In genomic region chr18:12828116-12829051, GRCh38 we compare ENCODE assay signal across 24 cellular contexts. TPM values are rescaled to one million over a fixed set of nuclear protein-coding genes. Genes with fewer than 3 reads are reported as not detected.
DNase-seq lines count a peak whose midpoint lies in the region; ATAC-seq, FAIRE-seq and TF ChIP-seq lines count a peak whose summit lies in the region.
"Had no signal": no experiment of that assay in that cellular context is flagged by ENCODE, and none has a peak within 500 bp of the region (broad histone marks: within the 10 kb centered on the region; RNA-seq: fewer than 3 reads in every experiment).

No MANE protein-coding gene starts in this region.

- H3K4me3 ChIP-seq in GM06990 (replicated peaks; ENCODE audit: low read depth, low read length), result no peak overlapping the region
- no peak overlapping the region for H3K4me3 ChIP-seq in MM.1S (ENCODE audit: low read length)
- H3K4me3 ChIP-seq in endothelial cell of umbilical vein (replicated peaks in 1 of 3; ENCODE audit: insufficient read depth in 1 of 3, low read depth in 1 of 3, low read length in 3 of 3), result peak overlapping the region in 1 of 3 experiments; percentile 15
- no peak overlapping the region for H3K4me3 ChIP-seq in WERI-Rb-1 (ENCODE audit: low read depth, low read length)
- H3K4me3 ChIP-seq: heart left ventricle, SJCRH30, tibial artery had no signal

- POLR2A ChIA-PET in activated CD8-positive, alpha-beta T cell treated with anti-CD3 and anti-CD28 coated beads, Interleukin-2, amount 10 ng/mL, durations not matched to agents 7 days and 5 days (lab: Charles Lee), result interaction anchor here (0.6 to 1.4 kb wide), 2 partner anchors 55 to 174 kb away, joined by 3 read pairs; no protein-coding TSS in a partner anchor
- POLR2A ChIA-PET in endothelial cell of umbilical vein (lab: Charles Lee), result interaction anchor here (0.7 kb wide), 1 partner anchor 83 kb away, joined by 5 read pairs; no protein-coding TSS in a partner anchor

- CTCF ChIA-PET in activated CD8-positive, alpha-beta T cell treated with anti-CD3 and anti-CD28 coated beads, Interleukin-2, amount 10 ng/mL, durations not matched to agents 7 days and 5 days (lab: Charles Lee), result interaction anchor here (1.2 kb wide), 1 partner anchor 101 kb away, joined by 4 read pairs; no protein-coding TSS in a partner anchor
- CTCF ChIA-PET in endothelial cell of umbilical vein (lab: Charles Lee), result no interaction called here

- BruUV-seq in endothelial cell of umbilical vein (replicated peaks; lab: Mats Ljungman, UMichigan), result no TSS peak

- H3K4me2 ChIP-seq in MM.1S (ENCODE audit: low read depth, low read length) (peak overlapping the region; percentile 5; the same call in 1 of the 2 replicates), endothelial cell of umbilical vein (ENCODE audit: insufficient read depth, low read length) (peak overlapping the region; percentile 53)

- H3K9me3 ChIP-seq in MM.1S (replicated peaks; ENCODE audit: insufficient read depth, low read length) (no peaks in the 10 kb centered on the region), endothelial cell of umbilical vein (replicated peaks; ENCODE audit: control insufficient read depth, insufficient read depth, low read length) (no peaks in the 10 kb centered on the region), WERI-Rb-1 (ENCODE audit: severe bottlenecking) (no peaks in the 10 kb centered on the region)

- H4K20me1 ChIP-seq in MM.1S (ENCODE audit: insufficient read depth, low read length) (no peaks in the 10 kb centered on the region), endothelial cell of umbilical vein (replicated peaks; ENCODE audit: control insufficient read depth, extremely low read depth, insufficient read depth, low read length) (no peaks in the 10 kb centered on the region)

- H3K9ac ChIP-seq in MM.1S (ENCODE audit: low read length) (no peak overlapping the region), endothelial cell of umbilical vein (replicated peaks; ENCODE audit: extremely low read depth, insufficient read depth, low read length) (no peak overlapping the region)

- H3F3A ChIP-seq in MM.1S (ENCODE audit: insufficient read depth, low read length), result peaks cover 8% of the 10 kb centered on the region; the same call in 1 of the 2 replicates

- H3K27me3 ChIP-seq in GM06990 (replicated peaks; ENCODE audit: control insufficient read depth, insufficient read depth, low read length) (no peaks in the 10 kb centered on the region), MM.1S (replicated peaks; ENCODE audit: insufficient read depth, low read length) (no peaks in the 10 kb centered on the region), endothelial cell of umbilical vein (ENCODE audit: control insufficient read depth in 2 of 2, insufficient read depth in 2 of 2, low read length in 2 of 2) (no peaks in the 10 kb centered on the region), WERI-Rb-1 (ENCODE audit: insufficient read depth, low read depth, severe bottlenecking) (no peaks in the 10 kb centered on the region)
- H3K27me3 ChIP-seq: heart left ventricle, SJCRH30, tibial artery had no signal

- H3K9me1 ChIP-seq in endothelial cell of umbilical vein (replicated peaks; ENCODE audit: control insufficient read depth, extremely low read depth, insufficient read depth, low read length), result no peaks in the 10 kb centered on the region

- H3K79me2 ChIP-seq in MM.1S (ENCODE audit: low read length), result no peaks in the 10 kb centered on the region
- H3K79me2 ChIP-seq in endothelial cell of umbilical vein (ENCODE audit: control insufficient read depth, insufficient read depth, low read length), result no peaks in the 10 kb centered on the region

- H3K4me1 Mint-ChIP-seq in activated CD8-positive, alpha-beta T cell treated with anti-CD3 and anti-CD28 coated beads, Interleukin-2, amount 10 ng/mL, durations not matched to agents 7 days and 5 days (ENCODE audit: low read depth), result peaks cover 15% of the 10 kb centered on the region

- H3K36me3 Mint-ChIP-seq in activated CD8-positive, alpha-beta T cell treated with anti-CD3 and anti-CD28 coated beads, Interleukin-2, amount 10 ng/mL, durations not matched to agents 7 days and 5 days (ENCODE audit: low read depth), result peaks cover 74% of the 10 kb centered on the region

- H2AFZ ChIP-seq in MM.1S (ENCODE audit: low read length), result no peak overlapping the region
- H2AFZ ChIP-seq in endothelial cell of umbilical vein (ENCODE audit: low read depth, low read length), result no peak overlapping the region

- TF ChIP-seq CTCF in GM06990 (IDR thresholded peaks at IDR 0.05; ENCODE audit: insufficient read depth, low read length, poor library complexity, severe bottlenecking) (no peak), MM.1S (IDR thresholded peaks at IDR 0.05; ENCODE audit: low read length) (no peak), endothelial cell of umbilical vein (IDR thresholded peaks at IDR 0.05; ENCODE audit: extremely low read depth in 1 of 2, insufficient read depth in 1 of 2, low read depth in 1 of 2, low read length in 2 of 2) (no peak), WERI-Rb-1 (IDR thresholded peaks at IDR 0.05; ENCODE audit: low read depth, low read length) (no peak), GM10266 (IDR thresholded peaks at IDR 0.05; ENCODE audit: control insufficient read depth, insufficient read depth, low read depth, missing control alignments) (no peak)

- H3K9me3 Mint-ChIP-seq in activated CD8-positive, alpha-beta T cell treated with anti-CD3 and anti-CD28 coated beads, Interleukin-2, amount 10 ng/mL, durations not matched to agents 7 days and 5 days (ENCODE audit: insufficient read depth), result peaks cover 12% of the 10 kb centered on the region

- no peak for TF ChIP-seq POLR2A in endothelial cell of umbilical vein (IDR thresholded peaks at IDR 0.05; ENCODE audit: low read depth, low read length)

- peak; percentile 65 for FAIRE-seq in endothelial cell of umbilical vein (lab: Jason Lieb, UNC)
- FAIRE-seq: G401.6 had no signal

- H3K4me3 Mint-ChIP-seq in activated CD8-positive, alpha-beta T cell treated with anti-CD3 and anti-CD28 coated beads, Interleukin-2, amount 10 ng/mL, durations not matched to agents 7 days and 5 days, result no peak overlapping the region
- H3K4me3 Mint-ChIP-seq: activated T-cell treated with anti-CD3 and anti-CD28 coated beads, Interleukin-2, amount 50 U/mL, for 4 hours; CD4-positive, alpha-beta memory T cell; T-cell had no signal

- H3K36me3 ChIP-seq in GM06990 (ENCODE audit: control insufficient read depth, insufficient read depth, low read length) (peaks cover 6% of the 10 kb centered on the region), MM.1S (replicated peaks; ENCODE audit: insufficient read depth, low read length) (no peaks in the 10 kb centered on the region), endothelial cell of umbilical vein (ENCODE audit: control insufficient read depth in 2 of 2, extremely low read depth in 1 of 2, insufficient read depth in 2 of 2, low read length in 2 of 2) (no peaks in the 10 kb centered on the region), WERI-Rb-1 (peaks cover 37% of the 10 kb centered on the region)

- no peaks in the 10 kb centered on the region for H3K9me2 ChIP-seq in MM.1S (replicated peaks; ENCODE audit: insufficient read depth, low read length)

- peak overlapping the region; percentile 35 for H3K27ac Mint-ChIP-seq in activated CD8-positive, alpha-beta T cell treated with anti-CD3 and anti-CD28 coated beads, Interleukin-2, amount 10 ng/mL, durations not matched to agents 7 days and 5 days
- H3K27ac Mint-ChIP-seq: CD4-positive, alpha-beta memory T cell; T-cell had no signal

- H3K4me1 ChIP-seq in MM.1S (ENCODE audit: low read length), result peaks cover 9% of the 10 kb centered on the region
- peaks cover 13% of the 10 kb centered on the region for H3K4me1 ChIP-seq in endothelial cell of umbilical vein (ENCODE audit: control insufficient read depth, extremely low read depth, insufficient read depth, low read length)
- H3K4me1 ChIP-seq: heart left ventricle, SJCRH30, tibial artery had no signal

- DNase-seq in GM06990 (ENCODE audit: extremely low read depth, insufficient read length) (peak; percentile 29), MM.1S (no peak), endothelial cell of umbilical vein (ENCODE audit: low read depth, low spot score) (peak; percentile 57), SHP77 (lab: John Stamatoyannopoulos, UW) (no peak), WERI-Rb-1 (no peak), GM10266 (ENCODE audit: extremely low spot score) (no peak)
- no peak for DNase-seq in activated CD8-positive, alpha-beta T cell treated with anti-CD3 and anti-CD28 coated beads, Interleukin-2, amount 10 ng/mL, durations not matched to agents 7 days and 5 days
- DNase-seq: activated T-cell treated with anti-CD3 and anti-CD28 coated beads, Interleukin-2, amount 50 U/mL, for 4 hours; amniotic stem cell; CD4-positive, alpha-beta memory T cell; DMS 273 treated with DMSO at 0.1 percent for 48 hours; heart left ventricle; naive thymus-derived CD4-positive, alpha-beta T cell; NCI-H1092 treated with DMSO at 0.1 percent for 48 hours; NCI-H2029 treated with DMSO at 0.1 percent for 48 hours; NCI-H446; retina; SJCRH30; stimulated activated CD4-positive, alpha-beta T cell treated with anti-CD3 and anti-CD28 coated beads, Interleukin-2, amount 100 ng/mL, for 48 hours; stimulated activated naive CD4-positive, alpha-beta T cell treated with Interleukin-2 at 50 U/mL for 16 hours; T-cell; tibial artery had no signal

- dilution Hi-C loops in endothelial cell of umbilical vein (cut with MboI; ENCODE audit: extremely low pct_ligation_motif_present, low sequenced_read_pairs), result no loop called here

- H3K27me3 Mint-ChIP-seq in activated CD8-positive, alpha-beta T cell treated with anti-CD3 and anti-CD28 coated beads, Interleukin-2, amount 10 ng/mL, durations not matched to agents 7 days and 5 days (ENCODE audit: low read depth), result no peaks in the 10 kb centered on the region
- H3K27me3 Mint-ChIP-seq: CD4-positive, alpha-beta memory T cell; naive thymus-derived CD4-positive, alpha-beta T cell; T-cell had no signal

- H3K27ac ChIP-seq in MM.1S (ENCODE audit: low read length), result peak overlapping the region; percentile 38; the same call in 1 of the 2 replicates
- H3K27ac ChIP-seq in endothelial cell of umbilical vein (ENCODE audit: insufficient read depth, low read depth, low read length), result peak overlapping the region; percentile 23
- no peak overlapping the region for H3K27ac ChIP-seq in WERI-Rb-1
- H3K27ac ChIP-seq: heart left ventricle, SJCRH30, tibial artery had no signal

- peak; percentile 42 for ATAC-seq in activated CD8-positive, alpha-beta T cell treated with anti-CD3 and anti-CD28 coated beads, Interleukin-2, amount 10 ng/mL, durations not matched to agents 7 days and 5 days
- ATAC-seq: activated T-cell treated with anti-CD3 and anti-CD28 coated beads, Interleukin-2, amount 50 U/mL, for 4 hours; heart left ventricle; naive thymus-derived CD4-positive, alpha-beta T cell; Panc1; T-cell had no signal

- intact Hi-C loops in endothelial cell of umbilical vein (cut with micrococcal nuclease), result loop anchor here (2.0 kb wide), 1 partner anchor 54 kb away; no protein-coding TSS in a partner anchor

RNA-seq across cellular contexts. Expression of gene PTPN2, which starts 55.7 kb away (rescaled TPM):
- total RNA-seq in activated CD8-positive, alpha-beta T cell treated with anti-CD3 and anti-CD28 coated beads, Interleukin-2, amount 10 ng/mL, durations not matched to agents 7 days and 5 days, result 10 to 100 TPM; 52.9 to 53.6 TPM
- total RNA-seq in endothelial cell of umbilical vein, result 20.9 and 21.7 TPM in 2 replicates
- 4.9 and 8.2 TPM in 2 replicates for polyA plus RNA-seq in endothelial cell of umbilical vein
- polyA plus RNA-seq in endothelial cell of umbilical vein (2011; cell fraction: cytosol; rRNA removed), result 10.4 and 10.5 TPM in 2 replicates
- 18.8 and 22.0 TPM in 2 replicates for polyA plus RNA-seq in endothelial cell of umbilical vein (2011; cell fraction: nucleus; rRNA removed)
- polyA plus RNA-seq in endothelial cell of umbilical vein (2012), result 12.2 and 19.3 TPM in 2 replicates
- polyA minus RNA-seq in endothelial cell of umbilical vein, result 10.2 and 16.1 TPM in 2 replicates
- polyA minus RNA-seq in endothelial cell of umbilical vein (2011; cell fraction: cytosol; rRNA and poly(A)+ RNA removed), result 26.3 TPM
- polyA minus RNA-seq in endothelial cell of umbilical vein (2011; cell fraction: nucleus; rRNA and poly(A)+ RNA removed), result 13.1 and 17.0 TPM in 2 replicates

Comparison
In these comparisons a context has a peak if more than half of its experiments do, and no peak if none do; other contexts are left out.
1. DNase-seq: peak in GM06990 (single experiment) and endothelial cell of umbilical vein (single experiment); none in MM.1S (single experiment), activated CD8-positive, alpha-beta T cell treated with anti-CD3 and anti-CD28 coated beads, Interleukin-2, amount 10 ng/mL, durations not matched to agents 7 days and 5 days (single experiment), SHP77 (0 of 2), WERI-Rb-1 (single experiment) and GM10266 (single experiment).